Comparison of ENCODE assay signal across 8 cellular contexts in genomic region chr2:170972508-170973224, GRCh38. TPM values are rescaled to one million over a fixed set of nuclear protein-coding genes. Genes with fewer than 3 reads are reported as not detected.
A peak's percentile ranks its signal among the peaks of the same experiment; 100 is the strongest.
DNase-seq lines count a peak whose midpoint lies in the region; ATAC-seq, FAIRE-seq and TF ChIP-seq lines count a peak whose summit lies in the region.

No MANE protein-coding gene starts in this region.

- BruUV-seq in endothelial cell of umbilical vein (replicated peaks; lab: Mats Ljungman, UMichigan) = no TSS peak

- H3K27me3 ChIP-seq in OCI-LY3 (ENCODE audit: low read depth, low read length) (no peaks in the 10 kb centered on the region), endothelial cell of umbilical vein (ENCODE audit: control insufficient read depth in 2 of 2, insufficient read depth in 2 of 2, low read length in 2 of 2) (no peaks in the 10 kb centered on the region), skeletal muscle tissue (ENCODE audit: control insufficient read depth in 3 of 3, insufficient read depth in 3 of 3, low read length in 3 of 3) (no peaks in the 10 kb centered on the region)

- H3K36me3 ChIP-seq in OCI-LY3 (replicated peaks; ENCODE audit: low read depth, low read length) (peaks cover 6% of the 10 kb centered on the region), endothelial cell of umbilical vein (ENCODE audit: control insufficient read depth in 2 of 2, extremely low read depth in 1 of 2, insufficient read depth in 2 of 2, low read length in 2 of 2) (peaks cover 0 to 4% of the 10 kb centered on the region in 2 experiments), skeletal muscle tissue (ENCODE audit: control insufficient read depth in 3 of 3, insufficient read depth in 3 of 3, low read length in 3 of 3) (peaks cover 2 to 6% (median 3%) of the 10 kb centered on the region in 3 donors)

- peak; percentile 66 for FAIRE-seq in endothelial cell of umbilical vein (lab: Jason Lieb, UNC)

- no peak for TF ChIP-seq CTCF in OCI-LY3 (IDR thresholded peaks at IDR 0.05; ENCODE audit: low read depth, low read length)
- no peak for TF ChIP-seq CTCF in endothelial cell of umbilical vein (IDR thresholded peaks at IDR 0.05; ENCODE audit: extremely low read depth in 1 of 2, insufficient read depth in 1 of 2, low read depth in 1 of 2, low read length in 2 of 2)

- H3K4me3 ChIP-seq in OCI-LY3 (ENCODE audit: low read length) = peak overlapping the region; percentile 84
- H3K4me3 ChIP-seq in endothelial cell of umbilical vein (replicated peaks in 1 of 3; ENCODE audit: insufficient read depth in 1 of 3, low read depth in 1 of 3, low read length in 3 of 3) = peak overlapping the region in 1 of 3 experiments; percentile 74
- peak overlapping the region; percentile 66 to 85 (median 84) for H3K4me3 ChIP-seq in skeletal muscle tissue (ENCODE audit: low read length in 3 of 3)

- H2AFZ ChIP-seq in OCI-LY3 (ENCODE audit: low read depth, low read length) (no peak overlapping the region), endothelial cell of umbilical vein (ENCODE audit: low read depth, low read length) (peak overlapping the region; percentile 46)

- H3K4me1 ChIP-seq in OCI-LY3 (ENCODE audit: low read length) = peaks cover 14% of the 10 kb centered on the region
- H3K4me1 ChIP-seq in endothelial cell of umbilical vein (ENCODE audit: control insufficient read depth, extremely low read depth, insufficient read depth, low read length) = peaks cover 8% of the 10 kb centered on the region
- peaks cover 0 to 8% (median 6%) of the 10 kb centered on the region in 3 donors for H3K4me1 ChIP-seq in skeletal muscle tissue (ENCODE audit: control insufficient read depth in 3 of 3, insufficient read depth in 3 of 3, low read length in 3 of 3)

- CTCF ChIA-PET in endothelial cell of umbilical vein (lab: Charles Lee) = interaction anchor here (0.7 to 6.7 kb wide), 18 partner anchors 12 to 1154 kb away, joined by 3 to 86 read pairs (median 4); partner anchors contain the start of genes GORASP2 and TLK1

- H3K4me2 ChIP-seq in OCI-LY3 (ENCODE audit: low read length) (peak overlapping the region; percentile 89), endothelial cell of umbilical vein (ENCODE audit: insufficient read depth, low read length) (peak overlapping the region; percentile 81)

- no peaks in the 10 kb centered on the region for H3K9me3 ChIP-seq in OCI-LY3 (ENCODE audit: insufficient read depth, low read length)
- H3K9me3 ChIP-seq in endothelial cell of umbilical vein (replicated peaks; ENCODE audit: control insufficient read depth, insufficient read depth, low read length) = no peaks in the 10 kb centered on the region
- no peaks in the 10 kb centered on the region for H3K9me3 ChIP-seq in skeletal muscle tissue (ENCODE audit: control insufficient read depth in 3 of 3, low read length in 3 of 3)

- dilution Hi-C loops in endothelial cell of umbilical vein (cut with MboI; ENCODE audit: extremely low pct_ligation_motif_present, low sequenced_read_pairs) = no loop called here

- peak overlapping the region; percentile 26 for H3K9ac ChIP-seq in OCI-LY3 (ENCODE audit: low read length)
- H3K9ac ChIP-seq in endothelial cell of umbilical vein (replicated peaks; ENCODE audit: extremely low read depth, insufficient read depth, low read length) = peak overlapping the region; percentile 94
- peak overlapping the region in 1 of 3 donors; percentile 38 for H3K9ac ChIP-seq in skeletal muscle tissue (ENCODE audit: low read depth in 1 of 3, low read length in 3 of 3)

- no peak for TF ChIP-seq POLR2A in endothelial cell of umbilical vein (IDR thresholded peaks at IDR 0.05; ENCODE audit: low read depth, low read length)

- ATAC-seq in HG03342 (IDR thresholded peaks at IDR 0.05; ENCODE audit: unreplicated experiment) (no peak), HG02870 (IDR thresholded peaks at IDR 0.05; ENCODE audit: unreplicated experiment) (no peak)

- intact Hi-C loops in endothelial cell of umbilical vein (cut with micrococcal nuclease) = loop anchor here (1.0 to 10.0 kb wide), 8 partner anchors 114 to 1132 kb away; partner anchors contain the start of genes CYBRD1, DCAF17, DLX2 and DYNC1I2

- no peak overlapping the region for H3K27ac ChIP-seq in OCI-LY3 (ENCODE audit: low read length)
- no peak overlapping the region for H3K27ac ChIP-seq in endothelial cell of umbilical vein (ENCODE audit: insufficient read depth, low read depth, low read length)
- H3K27ac ChIP-seq in skeletal muscle tissue (ENCODE audit: low read depth, low read length) = no peak overlapping the region

- H3K79me2 ChIP-seq in OCI-LY3 (ENCODE audit: low read length) (no peaks in the 10 kb centered on the region), endothelial cell of umbilical vein (ENCODE audit: control insufficient read depth, insufficient read depth, low read length) (no peaks in the 10 kb centered on the region)

- H3K9me1 ChIP-seq in endothelial cell of umbilical vein (replicated peaks; ENCODE audit: control insufficient read depth, extremely low read depth, insufficient read depth, low read length) = no peaks in the 10 kb centered on the region

- POLR2A ChIA-PET in endothelial cell of umbilical vein (lab: Charles Lee) = interaction anchor here (1.1 kb wide), 1 partner anchor 443 kb away, joined by 3 read pairs; no protein-coding TSS in a partner anchor

- DNase-seq in SIG-M5 treated with dmso at 0.1 percent for 504 hours (lab: John Stamatoyannopoulos, UW; ENCODE audit: unreplicated experiment) = peak; percentile 9
- no peak for DNase-seq in SIG-M5 (lab: John Stamatoyannopoulos, UW)
- no peak for DNase-seq in endothelial cell of umbilical vein (ENCODE audit: low read depth, low spot score)
- no peak for DNase-seq in MV-4-11 (lab: John Stamatoyannopoulos, UW)

- H4K20me1 ChIP-seq in OCI-LY3 (ENCODE audit: insufficient read depth, low read length) (no peaks in the 10 kb centered on the region), endothelial cell of umbilical vein (replicated peaks; ENCODE audit: control insufficient read depth, extremely low read depth, insufficient read depth, low read length) (no peaks in the 10 kb centered on the region)

TF ChIP-seq in endothelial cell of umbilical vein, 7 proteins besides CTCF, POLR2A, EP300 and RAD21:
- no peak for TF ChIP-seq FOS (IDR thresholded peaks at IDR 0.05; ENCODE audit: borderline replicate concordance, insufficient read depth, low read length)
- TF ChIP-seq MYC (IDR thresholded peaks at IDR 0.05; ENCODE audit: low read depth, low read length) = no peak
- no peak for TF ChIP-seq EZH2 (IDR thresholded peaks at IDR 0.05; ENCODE audit: borderline replicate concordance, low read depth, low read length, severe bottlenecking)
TF ChIP-seq in endothelial cell of umbilical vein: peak in this region for 0.

RNA-seq across cellular contexts. Expression of gene GORASP2, which starts 43.6 kb away (rescaled TPM):
- total RNA-seq in endothelial cell of umbilical vein = 93.7 and 104 TPM in 2 replicates
- 245 and 279 TPM in 2 replicates for polyA plus RNA-seq in endothelial cell of umbilical vein
- polyA plus RNA-seq in endothelial cell of umbilical vein (2011; cell fraction: cytosol; rRNA removed) = 153 and 155 TPM in 2 replicates
- 111 and 119 TPM in 2 replicates for polyA plus RNA-seq in endothelial cell of umbilical vein (2011; cell fraction: nucleus; rRNA removed)
- 91.5 and 92.5 TPM in 2 replicates for polyA plus RNA-seq in endothelial cell of umbilical vein (2012)
- polyA minus RNA-seq in endothelial cell of umbilical vein = 137 TPM in 2 replicates
- 35.1 TPM for polyA minus RNA-seq in endothelial cell of umbilical vein (2011; cell fraction: cytosol; rRNA and poly(A)+ RNA removed)
- polyA minus RNA-seq in endothelial cell of umbilical vein (2011; cell fraction: nucleus; rRNA and poly(A)+ RNA removed) = 72.0 and 72.2 TPM in 2 replicates
- 22.4 TPM for total RNA-seq in skeletal muscle tissue
